ENCODE assay signal across 8 cellular contexts in the genomic region with DNA sequence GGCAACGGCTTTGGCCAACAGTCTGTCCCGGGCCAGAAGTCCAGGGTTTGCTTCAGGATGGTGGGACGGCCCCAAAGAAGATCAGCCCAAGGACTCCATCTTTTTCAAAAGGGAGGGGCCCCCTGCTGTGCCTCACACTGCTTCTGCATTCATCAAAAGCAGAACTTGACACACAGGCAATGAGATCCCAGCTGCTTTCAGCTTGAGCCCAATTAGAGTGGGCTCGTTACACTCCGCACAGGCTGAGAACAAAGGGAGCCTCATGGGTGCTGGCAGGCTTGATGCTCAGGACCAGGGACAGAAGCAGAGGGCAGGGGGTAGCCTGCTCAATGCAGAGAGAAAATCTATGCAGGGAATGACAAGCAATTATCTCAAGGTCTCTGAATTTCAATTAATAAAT. TPM values are rescaled to one million over a fixed set of nuclear protein-coding genes. Genes with fewer than 3 reads are reported as not detected.
A peak's percentile ranks its signal among the peaks of the same experiment; 100 is the strongest.
DNase-seq lines count a peak whose midpoint lies in the region; ATAC-seq and TF ChIP-seq lines count a peak whose summit lies in the region.

No MANE protein-coding gene starts in this region.

- no peaks in the 10 kb centered on the region for H3K9me3 ChIP-seq in testis

- H3K4me3 Mint-ChIP-seq in activated T-cell treated with anti-CD3 and anti-CD28 coated beads, Interleukin-2, amount 50 U/mL, for 72 hours: no peak overlapping the region

- 39 to 50% methylated on average over 2 to 5 of the region's 5 CpGs for WGBS in testis, 2 donors

- ATAC-seq in GM21737 (IDR thresholded peaks at IDR 0.05; ENCODE audit: unreplicated experiment): peak; percentile 52
- no peak for ATAC-seq in activated T-cell treated with anti-CD3 and anti-CD28 coated beads, Interleukin-2, amount 50 U/mL, for 72 hours (replicated peaks in 1 of 2)
- no peak for ATAC-seq in activated naive CD4-positive, alpha-beta T cell treated with anti-CD3 and anti-CD28 coated beads, Interleukin-2, amount 50 U/mL, for 72 hours

- H3K27me3 Mint-ChIP-seq in activated T-cell treated with anti-CD3 and anti-CD28 coated beads, Interleukin-2, amount 50 U/mL, for 72 hours (ENCODE audit: low read depth): no peaks in the 10 kb centered on the region

- intact Hi-C loops in testis (cut with DNase I; ENCODE audit: low total_unique reads): no loop called here

- H3K27me3 ChIP-seq in testis: no peaks in the 10 kb centered on the region

- H3K4me1 Mint-ChIP-seq in activated T-cell treated with anti-CD3 and anti-CD28 coated beads, Interleukin-2, amount 50 U/mL, for 72 hours (ENCODE audit: low read depth): peaks cover 61% of the 10 kb centered on the region

- TF ChIP-seq POLR2A in testis (IDR thresholded peaks at IDR 0.05): no peak

- H3K36me3 Mint-ChIP-seq in activated T-cell treated with anti-CD3 and anti-CD28 coated beads, Interleukin-2, amount 50 U/mL, for 72 hours (ENCODE audit: insufficient read depth in 2 of 2): peaks cover 0 to 11% of the 10 kb centered on the region in 2 donors
- H3K36me3 Mint-ChIP-seq in activated naive CD4-positive, alpha-beta T cell treated with anti-CD3 and anti-CD28 coated beads, Interleukin-2, amount 50 U/mL, for 72 hours: peaks cover 6 to 27% of the 10 kb centered on the region in 2 donors

- peaks cover 4% of the 10 kb centered on the region for H3K4me1 ChIP-seq in testis

- TF ChIP-seq CTCF in testis (IDR thresholded peaks at IDR 0.05): no peak

- H3K4me3 ChIP-seq in testis: no peak overlapping the region

- no peak overlapping the region for H3K27ac Mint-ChIP-seq in activated T-cell treated with anti-CD3 and anti-CD28 coated beads, Interleukin-2, amount 50 U/mL, for 72 hours
- H3K27ac Mint-ChIP-seq in activated naive CD4-positive, alpha-beta T cell treated with anti-CD3 and anti-CD28 coated beads, Interleukin-2, amount 50 U/mL, for 72 hours: no peak overlapping the region

- no peak overlapping the region for H3K27ac ChIP-seq in testis

- H3K9me3 Mint-ChIP-seq in activated T-cell treated with anti-CD3 and anti-CD28 coated beads, Interleukin-2, amount 50 U/mL, for 72 hours: no peaks in the 10 kb centered on the region
- H3K9me3 Mint-ChIP-seq in activated naive CD4-positive, alpha-beta T cell treated with anti-CD3 and anti-CD28 coated beads, Interleukin-2, amount 50 U/mL, for 72 hours: no peaks in the 10 kb centered on the region

- DNase-seq in CD1c-positive myeloid dendritic cell (ENCODE audit: extremely low spot score) (peak; percentile 74), NCI-H146 treated with DMSO at 0.1 percent for 48 hours (lab: John Stamatoyannopoulos, UW; ENCODE audit: unreplicated experiment) (peak; percentile 89), germinal center (ENCODE audit: low spot score) (peak; percentile 73), kidney glomerular epithelial cell (lab: John Stamatoyannopoulos, UW) (no peak), testis (no peak)
- no peak for DNase-seq in activated T-cell treated with anti-CD3 and anti-CD28 coated beads, Interleukin-2, amount 50 U/mL, for 72 hours
- no peak for DNase-seq in activated naive CD4-positive, alpha-beta T cell treated with anti-CD3 and anti-CD28 coated beads, Interleukin-2, amount 50 U/mL, for 72 hours (ENCODE audit: low spot score in 2 of 2)

- H3K36me3 ChIP-seq in testis (ENCODE audit: low read depth, missing control alignments): no peaks in the 10 kb centered on the region

RNA-seq across cellular contexts. Expression of a gene that starts 45.5 kb away (rescaled TPM):
- total RNA-seq in activated T-cell treated with anti-CD3 and anti-CD28 coated beads, Interleukin-2, amount 50 U/mL, for 72 hours: 10 to 100 TPM; 90.8 to 91.1 TPM
- total RNA-seq in activated naive CD4-positive, alpha-beta T cell treated with anti-CD3 and anti-CD28 coated beads, Interleukin-2, amount 50 U/mL, for 72 hours: 100 to 1,000 TPM in 1 of 2 donors, 10 to 100 TPM in 1; 52.0 to 124 TPM
- 10 to 100 TPM; 25.0 to 26.6 TPM for total RNA-seq in testis
- polyA plus RNA-seq in testis (ENCODE audit: insufficient read depth, low read depth, low replicate concordance): 29.3 TPM

Comparison
In these comparisons a context has a peak if more than half of its experiments do, and no peak if none do; other contexts are left out.
1. DNase-seq: peak in CD1c-positive myeloid dendritic cell (single experiment), NCI-H146 treated with DMSO at 0.1 percent for 48 hours (single experiment) and germinal center (single experiment); none in activated T-cell treated with anti-CD3 and anti-CD28 coated beads, Interleukin-2, amount 50 U/mL, for 72 hours (0 of 2), kidney glomerular epithelial cell (single experiment), activated naive CD4-positive, alpha-beta T cell treated with anti-CD3 and anti-CD28 coated beads, Interleukin-2, amount 50 U/mL, for 72 hours (0 of 2) and testis (single experiment).